In the genomic region with DNA sequence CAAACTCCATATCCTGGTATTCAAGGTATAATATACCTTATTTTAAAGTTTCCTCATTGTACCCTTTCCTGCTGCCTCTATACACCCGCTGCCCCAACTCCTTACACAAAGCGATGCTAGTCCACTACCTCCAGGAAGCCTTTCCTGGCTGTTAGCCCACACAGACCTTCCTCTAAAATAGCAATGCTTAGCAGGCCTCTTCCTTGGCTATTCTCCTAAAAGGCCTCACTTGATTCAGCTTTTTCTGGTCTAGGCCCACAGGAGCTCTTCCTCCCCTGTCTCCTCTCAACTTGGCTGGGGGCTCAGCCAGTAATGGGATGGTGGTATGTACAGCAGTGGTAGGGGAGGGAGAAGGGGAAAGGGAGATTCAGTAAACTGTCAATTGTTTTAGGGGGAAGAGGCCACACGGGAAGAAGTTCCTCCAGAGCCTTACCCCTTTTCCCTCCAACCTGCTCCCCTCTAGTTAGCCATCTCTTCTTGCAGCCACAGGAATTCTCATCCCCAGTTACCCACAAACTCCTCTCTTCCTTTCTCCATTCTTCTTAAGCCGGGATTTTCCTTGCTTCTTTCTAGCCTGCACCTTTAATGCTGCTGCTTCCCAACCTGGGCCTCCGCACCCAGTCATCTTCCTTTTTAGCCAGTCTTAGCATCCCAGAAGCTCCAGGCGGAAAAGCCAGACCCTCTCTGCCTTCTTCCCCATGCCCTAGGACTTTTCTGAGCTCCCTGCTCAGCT, we compare ENCODE assay signal across 8 cellular contexts. TPM values are rescaled to one million over a fixed set of nuclear protein-coding genes. Genes with fewer than 3 reads are reported as not detected.
DNase-seq lines count a peak whose midpoint lies in the region; ATAC-seq and TF ChIP-seq lines count a peak whose summit lies in the region.

No MANE protein-coding gene starts in this region.

- TF ChIP-seq CTCF in BJ (IDR thresholded peaks at IDR 0.05; ENCODE audit: insufficient read depth, low read depth, low read length) (no peak), MM.1S (IDR thresholded peaks at IDR 0.05; ENCODE audit: low read length) (no peak), dorsolateral prefrontal cortex (IDR thresholded peaks at IDR 0.05 in 54 of 56, conservative IDR thresholded peaks at IDR 0.05 in 2 of 56; ENCODE audit: low read depth in 1 of 56, partially characterized antibody in 56 of 56) (no peak)

- H3K27ac Mint-ChIP-seq in naive thymus-derived CD8-positive, alpha-beta T cell: peak overlapping the region; percentile 0 to 99 (median 97)

- H3K36me3 ChIP-seq in BJ (ENCODE audit: control insufficient read depth, insufficient read depth, low read length): peaks cover 9% of the 10 kb centered on the region
- H3K36me3 ChIP-seq in MM.1S (replicated peaks; ENCODE audit: insufficient read depth, low read length): no peaks in the 10 kb centered on the region

- H3K27me3 Mint-ChIP-seq in naive thymus-derived CD8-positive, alpha-beta T cell: no peaks in the 10 kb centered on the region

- H3F3A ChIP-seq in MM.1S (ENCODE audit: insufficient read depth, low read length): peaks cover 12% of the 10 kb centered on the region

- no peaks in the 10 kb centered on the region for H3K9me2 ChIP-seq in MM.1S (replicated peaks; ENCODE audit: insufficient read depth, low read length)

- H3K9me3 Mint-ChIP-seq in naive thymus-derived CD8-positive, alpha-beta T cell: no peaks in the 10 kb centered on the region

- peaks cover under 1% of the 10 kb centered on the region; the same call in 1 of the 2 replicates for H4K20me1 ChIP-seq in MM.1S (ENCODE audit: insufficient read depth, low read length)

- ATAC-seq in naive thymus-derived CD8-positive, alpha-beta T cell: no peak
- ATAC-seq in GM19351 (IDR thresholded peaks at IDR 0.05; ENCODE audit: unreplicated experiment): no peak

- peak overlapping the region; percentile 91 to 100 (median 97) for H3K4me3 Mint-ChIP-seq in naive thymus-derived CD8-positive, alpha-beta T cell

- DNase-seq in BJ (ENCODE audit: low read depth) (no peak), MM.1S (no peak), dorsolateral prefrontal cortex (no peak), DMS153 (lab: John Stamatoyannopoulos, UW) (no peak), NCI-H2196 treated with DMSO at 0.1 percent for 48 hours (lab: John Stamatoyannopoulos, UW; ENCODE audit: unreplicated experiment) (no peak), OCI-M1 (lab: John Stamatoyannopoulos, UW) (no peak)
- DNase-seq in naive thymus-derived CD8-positive, alpha-beta T cell: no peak

- H3K27me3 ChIP-seq in BJ (ENCODE audit: control insufficient read depth, insufficient read depth, low read length) (no peaks in the 10 kb centered on the region), MM.1S (replicated peaks; ENCODE audit: insufficient read depth, low read length) (no peaks in the 10 kb centered on the region), dorsolateral prefrontal cortex (no peaks in the 10 kb centered on the region)

- no peaks in the 10 kb centered on the region for H3K4me1 ChIP-seq in MM.1S (ENCODE audit: low read length)

- no peak overlapping the region for H3K27ac ChIP-seq in MM.1S (ENCODE audit: low read length)
- peak overlapping the region in 54 of 59 donors; percentile 54 to 99 (median 96) for H3K27ac ChIP-seq in dorsolateral prefrontal cortex

- peak overlapping the region; percentile 95; the same call in 1 of the 2 replicates for H3K9ac ChIP-seq in MM.1S (ENCODE audit: low read length)

- H3K4me3 ChIP-seq in BJ (ENCODE audit: low read depth, low read length) (peak overlapping the region; percentile 92), MM.1S (ENCODE audit: low read length) (peak overlapping the region; percentile 81; the same call in 1 of the 2 replicates), dorsolateral prefrontal cortex (peak overlapping the region; percentile 63 to 99 (median 93))

- peaks cover 25 to 46% (median 39%) of the 10 kb centered on the region in 4 donors for H3K4me1 Mint-ChIP-seq in naive thymus-derived CD8-positive, alpha-beta T cell

- CTCF ChIA-PET in BJ (lab: Yijun Ruan, JAX): interaction anchor here (0.9 to 1.2 kb wide), 2 partner anchors 26 to 47 kb away, joined by 4 read pairs; no protein-coding TSS in a partner anchor

- peaks cover 74% of the 10 kb centered on the region for H3K79me2 ChIP-seq in MM.1S (ENCODE audit: low read length)

- intact Hi-C loops in dorsolateral prefrontal cortex (cut with DNase I): loop anchor here (5.0 to 10.0 kb wide), 4 partner anchors 54 to 169 kb away; a partner anchor contains a TSS

- POLR2A ChIA-PET in BJ (lab: Charles Lee): no interaction called here
- POLR2A ChIA-PET in naive thymus-derived CD8-positive, alpha-beta T cell (lab: Charles Lee): no interaction called here

- no peak overlapping the region for H2AFZ ChIP-seq in MM.1S (ENCODE audit: low read length)

- H3K4me2 ChIP-seq in MM.1S (ENCODE audit: low read depth, low read length): peak overlapping the region; percentile 88

- no peaks in the 10 kb centered on the region for H3K9me3 ChIP-seq in MM.1S (replicated peaks; ENCODE audit: insufficient read depth, low read length)

- H3K36me3 Mint-ChIP-seq in naive thymus-derived CD8-positive, alpha-beta T cell: peaks cover 0 to 27% (median 11%) of the 10 kb centered on the region in 3 donors

RNA-seq across cellular contexts. Expression of a gene that starts 2.6 kb away (rescaled TPM):
- 70.5 and 101 TPM in 2 replicates for polyA plus RNA-seq in BJ (2011; rRNA removed)
- 70.2 and 118 TPM in 2 replicates for polyA minus RNA-seq in BJ (2011; rRNA and poly(A)+ RNA removed)
- total RNA-seq in dorsolateral prefrontal cortex: 10 to 100 TPM; 42.8 to 67.4 (median 56.1) TPM
- 10 to 100 TPM; 38.6 to 40.2 TPM for total RNA-seq in naive thymus-derived CD8-positive, alpha-beta T cell
- polyA plus RNA-seq in naive thymus-derived CD8-positive, alpha-beta T cell: 10 to 100 TPM; 43.7 to 46.5 (median 44.6) TPM

RNA-seq across cellular contexts. Expression of a gene that starts 2.7 kb away (rescaled TPM):
- 188 and 449 TPM in 2 replicates for polyA plus RNA-seq in BJ (2011; rRNA removed)
- polyA minus RNA-seq in BJ (2011; rRNA and poly(A)+ RNA removed): 33.4 and 47.9 TPM in 2 replicates
- total RNA-seq in dorsolateral prefrontal cortex: 100 to 1,000 TPM; 114 to 365 (median 249) TPM
- 100 to 1,000 TPM; 130 to 148 TPM for total RNA-seq in naive thymus-derived CD8-positive, alpha-beta T cell
- polyA plus RNA-seq in naive thymus-derived CD8-positive, alpha-beta T cell: 100 to 1,000 TPM; 293 to 371 (median 330) TPM

RNA-seq across cellular contexts. Expression of a gene that starts 39.8 kb away (rescaled TPM):
- 24.0 and 24.2 TPM in 2 replicates for polyA plus RNA-seq in BJ (2011; rRNA removed)
- polyA minus RNA-seq in BJ (2011; rRNA and poly(A)+ RNA removed): 27.8 and 37.3 TPM in 2 replicates
- total RNA-seq in dorsolateral prefrontal cortex: 10 to 100 TPM; 18.8 to 38.8 (median 25.9) TPM
- 10 to 100 TPM; 21.7 to 29.7 TPM for total RNA-seq in naive thymus-derived CD8-positive, alpha-beta T cell
- 10 to 100 TPM; 10.3 to 14.0 (median 12.3) TPM for polyA plus RNA-seq in naive thymus-derived CD8-positive, alpha-beta T cell

RNA-seq across cellular contexts. Expression of a gene that starts 53.3 kb away (rescaled TPM):
- 4.3 and 5.6 TPM in 2 replicates for polyA plus RNA-seq in BJ (2011; rRNA removed)
- polyA minus RNA-seq in BJ (2011; rRNA and poly(A)+ RNA removed): 5.2 and 7.3 TPM in 2 replicates
- total RNA-seq in dorsolateral prefrontal cortex: 10 to 100 TPM in 1 of 120 experiments, 1 to 10 TPM in 118, under 1 TPM in 1; 0.89 to 10.5 (median 4.8) TPM
- total RNA-seq in naive thymus-derived CD8-positive, alpha-beta T cell: 1 to 10 TPM in 1 of 2 experiments, under 1 TPM in 1; 0.80 to 1.0 TPM
- under 1 TPM in 1 of 3 donors, not detected in 2; 0.27 TPM for polyA plus RNA-seq in naive thymus-derived CD8-positive, alpha-beta T cell
